Comparison of ENCODE assay signal across 8 cellular contexts in the genomic region with DNA sequence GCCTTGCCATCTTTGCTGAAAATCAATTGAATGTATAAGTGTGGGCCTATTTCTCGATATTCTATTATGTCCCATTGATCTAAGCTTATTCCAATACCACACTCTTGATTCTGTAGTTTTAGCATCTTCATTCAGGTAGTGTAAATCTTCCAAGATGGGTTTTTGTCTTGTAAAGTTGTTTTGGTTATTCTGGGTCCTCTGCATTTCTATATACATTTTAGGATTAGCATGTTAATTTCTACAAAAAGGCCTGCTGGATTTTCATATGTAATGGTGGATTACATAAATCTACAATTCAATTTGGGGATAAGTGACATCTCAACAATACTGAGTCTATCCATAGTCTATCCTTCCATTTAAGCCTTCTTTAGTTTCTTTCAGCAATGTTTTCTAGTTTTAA.
"Had no signal": no experiment of that assay in that cellular context is flagged by ENCODE, and none has a peak within 500 bp of the region (broad histone marks: within the 10 kb centered on the region; RNA-seq: fewer than 3 reads in every experiment).

No MANE protein-coding gene starts in this region.

- DNase-seq: GM23248, GOT3, H7, H9, HCEC 1CT, HFFc6 had no signal

- H3K9me3 Mint-ChIP-seq: HFFc6 had no signal

- H3K4me3 ChIP-seq: GM23248, HAP-1 had no signal

- H3K4me3 Mint-ChIP-seq: H9, HFFc6 had no signal

- H2AFZ ChIP-seq: GM23248 had no signal

- H3K36me3 ChIP-seq: HAP-1 had no signal

- H3K9ac ChIP-seq: GM23248 had no signal

- H3K27ac Mint-ChIP-seq: HFFc6 had no signal

- ATAC-seq: HCT116 had no signal

- H3K27ac ChIP-seq: GM23248 had no signal
